Comparison of ENCODE assay signal across 15 cellular contexts in genomic region chr5:38607396-38607795, GRCh38. TPM values are rescaled to one million over a fixed set of nuclear protein-coding genes. Genes with fewer than 3 reads are reported as not detected.
DNase-seq lines count a peak whose midpoint lies in the region; FAIRE-seq and TF ChIP-seq lines count a peak whose summit lies in the region.
"Had no signal": no experiment of that assay in that cellular context is flagged by ENCODE, and none has a peak within 500 bp of the region (broad histone marks: within the 10 kb centered on the region; RNA-seq: fewer than 3 reads in every experiment).

No MANE protein-coding gene starts in this region.

- no peaks in the 10 kb centered on the region for H3K27me3 ChIP-seq in stomach
- H3K27me3 ChIP-seq: dorsolateral prefrontal cortex had no signal

- H3K4me3 Mint-ChIP-seq in glutamatergic neuron (ENCODE audit: unreplicated experiment), result no peak overlapping the region

- H3K9me3 ChIP-seq in stomach, result no peaks in the 10 kb centered on the region
- H3K9me3 ChIP-seq: thoracic aorta had no signal

- FAIRE-seq in GM12892 (lab: Jason Lieb, UNC), result no peak

- TF ChIP-seq POLR2A in stomach (IDR thresholded peaks at IDR 0.05), result no peak
- TF ChIP-seq POLR2A in GM12892 (IDR thresholded peaks at IDR 0.05; ENCODE audit: low read depth, low read length), result no peak

- no peaks in the 10 kb centered on the region for H3K36me3 Mint-ChIP-seq in glutamatergic neuron (ENCODE audit: unreplicated experiment)

- peak; percentile 36 for DNase-seq in NCI-H2171 treated with DMSO at 0.1 percent for 48 hours (lab: John Stamatoyannopoulos, UW)
- no peak for DNase-seq in NCI-H2171 (lab: John Stamatoyannopoulos, UW)
- peak; percentile 90 for DNase-seq in SKM-1 treated with dmso at 0.1 percent for 144 hours (lab: John Stamatoyannopoulos, UW; ENCODE audit: unreplicated experiment)
- DNase-seq in glomerular visceral epithelial cell (ENCODE audit: extremely low spot score), result peak; percentile 76
- DNase-seq in stomach, result no peak
- no peak for DNase-seq in hypothalamus (lab: John Stamatoyannopoulos, UW)
- no peak for DNase-seq in glutamatergic neuron
- DNase-seq in GM12892 (ENCODE audit: insufficient read length), result no peak
- DNase-seq: activated T-cell treated with anti-CD3 and anti-CD28 coated beads for 4 hours; dorsolateral prefrontal cortex; NCI-H446 treated with DMSO at 0.1 percent for 48 hours; stimulated activated CD4-positive, alpha-beta T cell treated with anti-CD3 and anti-CD28 coated beads, Interleukin-4, amount 100 ng/mL, for 24 hours had no signal

- peak overlapping the region; percentile 51 to 74 (median 62) for H3K27ac ChIP-seq in stomach
- H3K27ac ChIP-seq: 22Rv1, dorsolateral prefrontal cortex, thoracic aorta had no signal

- 11 to 35% (median 21%) methylated on average over 3 of the region's 3 CpGs for WGBS in stomach, 5 donors

- H3K4me1 ChIP-seq in stomach, result peaks cover 0 to 44% (median 26%) of the 10 kb centered on the region in 4 donors

- H3K27me3 Mint-ChIP-seq in glutamatergic neuron (ENCODE audit: unreplicated experiment), result peaks cover 3% of the 10 kb centered on the region

- H3K27ac Mint-ChIP-seq in glutamatergic neuron (ENCODE audit: unreplicated experiment), result no peak overlapping the region

- no peak for TF ChIP-seq CTCF in stomach (IDR thresholded peaks at IDR 0.05)
- no peak for TF ChIP-seq CTCF in glutamatergic neuron (IDR thresholded peaks at IDR 0.05; ENCODE audit: partially characterized antibody, unreplicated experiment)

- intact Hi-C loops in stomach (cut with DNase I; ENCODE audit: low total_unique reads), result no loop called here

- TF ChIP-seq EP300 in stomach (IDR thresholded peaks at IDR 0.05), result no peak

- no peaks in the 10 kb centered on the region for H3K9me3 Mint-ChIP-seq in glutamatergic neuron (ENCODE audit: unreplicated experiment)

- H3K4me3 ChIP-seq in stomach, result peak overlapping the region in 3 of 4 donors; percentile 10 to 19 (median 13)
- H3K4me3 ChIP-seq: dorsolateral prefrontal cortex, thoracic aorta had no signal

- H3K36me3 ChIP-seq in stomach, result no peaks in the 10 kb centered on the region
- H3K36me3 ChIP-seq: thoracic aorta had no signal

- no peaks in the 10 kb centered on the region for H3K4me1 Mint-ChIP-seq in glutamatergic neuron (ENCODE audit: low read depth, unreplicated experiment)

RNA-seq across cellular contexts. Expression of gene LIFR, which starts 51.0 kb away (rescaled TPM):
- total RNA-seq in stomach, result 100 to 1,000 TPM in 2 of 5 donors, 10 to 100 TPM in 3; 15.2 to 259 (median 86.2) TPM
- 1 to 10 TPM; 6.2 to 7.7 (median 6.6) TPM for polyA plus RNA-seq in stomach
- 41.6 TPM for total RNA-seq in glutamatergic neuron (ENCODE audit: unreplicated experiment)
- 0.06 TPM for polyA plus RNA-seq in GM12892 (2012; ENCODE audit: missing spikeins)
- total RNA-seq: T-helper 2 cell treated with Interferon-gamma antibody and Interleukin-4, amounts not matched to agents 100 ng/mL and 5 ng/mL, for 36 hours had no signal

Comparison
In these comparisons a context has a peak if more than half of its experiments do, and no peak if none do; other contexts are left out.
1. DNase-seq: peak in NCI-H2171 treated with DMSO at 0.1 percent for 48 hours (single experiment), SKM-1 treated with dmso at 0.1 percent for 144 hours (single experiment) and glomerular visceral epithelial cell (single experiment); none in NCI-H2171 (single experiment), stomach (single experiment), hypothalamus (0 of 51), glutamatergic neuron (single experiment) and GM12892 (single experiment).